In genomic region chr18:55449412-55450140, GRCh38 we compare ENCODE assay signal across 26 cellular contexts.
"Had no signal": no experiment of that assay in that cellular context is flagged by ENCODE, and none has a peak within 500 bp of the region (broad histone marks: within the 10 kb centered on the region; RNA-seq: fewer than 3 reads in every experiment).

No MANE protein-coding gene starts in this region.

- H3K27me3 Mint-ChIP-seq: central memory CD8-positive, alpha-beta T cell had no signal

- H3K27ac Mint-ChIP-seq: activated CD8-positive, alpha-beta T cell treated with anti-CD3 and anti-CD28 coated beads, Interleukin-2, amount 10 ng/mL, durations not matched to agents 7 days and 5 days; activated naive CD4-positive, alpha-beta T cell treated with anti-CD3 and anti-CD28 coated beads, Interleukin-2, amount 50 U/mL, for 24 hours had no signal

- H3K27me3 ChIP-seq: ascending aorta, body of pancreas, MG63, SJCRH30 had no signal

- H3K27ac ChIP-seq: ascending aorta, body of pancreas, KMS-11, SJCRH30, VCaP had no signal

- H3K9me3 ChIP-seq: ascending aorta, body of pancreas, MG63, SJCRH30 had no signal

- DNase-seq: activated CD4-positive, alpha-beta T cell treated with anti-CD3 and anti-CD28 coated beads for 4 hours; activated CD8-positive, alpha-beta memory T cell treated with anti-CD3 and anti-CD28 coated beads, Interleukin-2, amount 50 U/mL, for 48 hours; activated CD8-positive, alpha-beta T cell treated with anti-CD3 and anti-CD28 coated beads, Interleukin-2, amount 10 ng/mL, durations not matched to agents 7 days and 5 days; activated effector memory CD4-positive, alpha-beta T cell treated with Interleukin-2 at 50 U/mL for 16 hours; activated naive CD4-positive, alpha-beta T cell; activated T-cell treated with anti-CD3 and anti-CD28 coated beads, Interleukin-2, amount 50 U/mL, for 1 hour; amniotic stem cell; body of pancreas; MG63; MV-4-11; NCI-H1105; NCI-H1436; NCI-H1694 treated with DMSO at 0.1 percent for 48 hours; NCI-H2029 treated with DMSO at 0.1 percent for 48 hours; NCI-H510A treated with DMSO at 0.1 percent for 48 hours; NCI-H69; SJCRH30; SK-N-SH; T-helper 1 cell had no signal

- ATAC-seq: activated CD4-positive, CD25-positive, alpha-beta regulatory T cell treated with anti-CD3 and anti-CD28 coated beads, Interleukin-2, amount 50 U/mL, for 24 hours; activated CD8-positive, alpha-beta T cell treated with anti-CD3 and anti-CD28 coated beads, Interleukin-2, amount 10 ng/mL, durations not matched to agents 7 days and 5 days; body of pancreas; Right ventricle myocardium inferior had no signal

- H3K4me3 ChIP-seq: ascending aorta, body of pancreas, MG63, SJCRH30 had no signal

- H3K4me1 Mint-ChIP-seq: activated naive CD4-positive, alpha-beta T cell treated with anti-CD3 and anti-CD28 coated beads, Interleukin-2, amount 50 U/mL, for 24 hours; central memory CD8-positive, alpha-beta T cell had no signal

- H3K4me3 Mint-ChIP-seq: activated CD8-positive, alpha-beta T cell treated with anti-CD3 and anti-CD28 coated beads, Interleukin-2, amount 10 ng/mL, durations not matched to agents 7 days and 5 days; activated naive CD4-positive, alpha-beta T cell treated with anti-CD3 and anti-CD28 coated beads, Interleukin-2, amount 50 U/mL, for 24 hours; central memory CD8-positive, alpha-beta T cell had no signal

- H3K9me3 Mint-ChIP-seq: activated naive CD4-positive, alpha-beta T cell treated with anti-CD3 and anti-CD28 coated beads, Interleukin-2, amount 50 U/mL, for 24 hours; central memory CD8-positive, alpha-beta T cell had no signal

- H3K36me3 ChIP-seq: ascending aorta, MG63, SJCRH30 had no signal

- H3K4me2 ChIP-seq: KMS-11, SK-N-SH had no signal

- H3K36me3 Mint-ChIP-seq: activated naive CD4-positive, alpha-beta T cell treated with anti-CD3 and anti-CD28 coated beads, Interleukin-2, amount 50 U/mL, for 24 hours had no signal

- H3K4me1 ChIP-seq: body of pancreas had no signal

- H3K9ac ChIP-seq: KMS-11, SK-N-SH had no signal
